In the genomic region with DNA sequence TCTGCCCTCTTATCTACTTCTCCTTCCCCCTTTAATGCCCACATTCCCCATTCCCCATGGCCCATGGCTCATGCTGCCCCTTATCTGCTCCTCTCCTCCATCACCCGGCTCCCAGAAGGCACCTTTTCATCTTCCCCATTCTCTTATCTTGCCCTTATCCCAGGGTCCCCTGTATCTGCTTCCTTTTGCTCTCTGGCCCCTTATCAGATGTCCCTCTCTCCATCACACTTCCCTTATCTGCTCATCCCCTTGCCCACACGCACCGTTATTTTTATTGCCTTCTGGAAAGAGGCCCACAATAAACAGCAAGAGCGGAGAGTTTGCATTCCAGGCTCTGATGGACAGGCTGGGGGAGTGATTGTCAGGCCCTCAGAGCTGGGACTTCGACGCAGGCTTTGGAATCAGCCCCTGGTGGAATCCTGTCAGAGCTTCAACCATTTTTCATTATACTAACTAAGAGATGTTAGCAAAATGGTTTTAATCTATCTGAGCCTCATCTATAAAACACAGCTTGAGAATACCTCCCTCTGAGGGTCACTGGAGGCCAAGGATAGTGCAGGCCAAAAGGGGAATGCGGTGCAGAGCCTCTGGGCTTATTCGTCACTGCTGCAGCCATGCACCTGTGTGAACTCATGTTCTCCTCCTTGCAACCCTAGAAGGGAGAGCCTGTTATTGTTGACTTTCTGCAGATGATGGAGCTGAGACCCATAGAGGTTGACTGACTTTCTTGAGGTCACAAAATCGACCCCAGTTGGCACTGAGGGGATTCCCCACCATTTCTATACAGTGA, we compare ENCODE assay signal across 1 cellular context.
TF ChIP-seq lines count a peak whose summit lies in the region.

No MANE protein-coding gene starts in this region.

TF ChIP-seq in K562, 482 proteins besides CTCF, POLR2A, EP300 and RAD21 (continued from another document and continues in another):
- TF ChIP-seq, protein P1, sequence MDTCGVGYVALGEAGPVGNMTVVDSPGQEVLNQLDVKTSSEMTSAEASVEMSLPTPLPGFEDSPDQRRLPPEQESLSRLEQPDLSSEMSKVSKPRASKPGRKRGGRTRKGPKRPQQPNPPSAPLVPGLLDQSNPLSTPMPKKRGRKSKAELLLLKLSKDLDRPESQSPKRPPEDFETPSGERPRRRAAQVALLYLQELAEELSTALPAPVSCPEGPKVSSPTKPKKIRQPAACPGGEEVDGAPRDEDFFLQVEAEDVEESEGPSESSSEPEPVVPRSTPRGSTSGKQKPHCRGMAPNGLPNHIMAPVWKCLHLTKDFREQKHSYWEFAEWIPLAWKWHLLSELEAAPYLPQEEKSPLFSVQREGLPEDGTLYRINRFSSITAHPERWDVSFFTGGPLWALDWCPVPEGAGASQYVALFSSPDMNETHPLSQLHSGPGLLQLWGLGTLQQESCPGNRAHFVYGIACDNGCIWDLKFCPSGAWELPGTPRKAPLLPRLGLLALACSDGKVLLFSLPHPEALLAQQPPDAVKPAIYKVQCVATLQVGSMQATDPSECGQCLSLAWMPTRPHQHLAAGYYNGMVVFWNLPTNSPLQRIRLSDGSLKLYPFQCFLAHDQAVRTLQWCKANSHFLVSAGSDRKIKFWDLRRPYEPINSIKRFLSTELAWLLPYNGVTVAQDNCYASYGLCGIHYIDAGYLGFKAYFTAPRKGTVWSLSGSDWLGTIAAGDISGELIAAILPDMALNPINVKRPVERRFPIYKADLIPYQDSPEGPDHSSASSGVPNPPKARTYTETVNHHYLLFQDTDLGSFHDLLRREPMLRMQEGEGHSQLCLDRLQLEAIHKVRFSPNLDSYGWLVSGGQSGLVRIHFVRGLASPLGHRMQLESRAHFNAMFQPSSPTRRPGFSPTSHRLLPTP (IDR thresholded peaks at IDR 0.05; ENCODE audit: borderline replicate concordance, extremely low read depth, insufficient read length), result no peak
- TF ChIP-seq ZNF57 (CRISPR knock-in tag; IDR thresholded peaks at IDR 0.05) (no peak), ELF1 (tag; IDR thresholded peaks at IDR 0.05) (no peak), SAFB (IDR thresholded peaks at IDR 0.05; ENCODE audit: borderline replicate concordance, low read depth, low read length) (no peak), ZFX (CRISPR knock-in tag; IDR thresholded peaks at IDR 0.05) (no peak), CTBP1 (IDR thresholded peaks at IDR 0.05; ENCODE audit: borderline replicate concordance) (peak; percentile 99), JUND (IDR thresholded peaks at IDR 0.05; ENCODE audit: borderline replicate concordance, low read depth, low read length) (no peak), JUND (tag; IDR thresholded peaks at IDR 0.05; ENCODE audit: borderline replicate concordance, low read depth, low read length) (peak; percentile 19; the same call in 1 of the 3 replicates), POLR2AphosphoS2 (IDR thresholded peaks at IDR 0.05; ENCODE audit: low read length) (no peak), HNRNPUL1 (IDR thresholded peaks at IDR 0.05; ENCODE audit: low read length) (no peak), KHSRP (IDR thresholded peaks at IDR 0.05) (no peak), GABPB1 (CRISPR knock-in tag; IDR thresholded peaks at IDR 0.05) (no peak), MEF2A (IDR thresholded peaks at IDR 0.05; ENCODE audit: control insufficient read depth, low read depth, low read length) (no peak), TCF7 (IDR thresholded peaks at IDR 0.05; ENCODE audit: borderline replicate concordance) (no peak), JUNB (CRISPR knock-in tag; conservative IDR thresholded peaks at IDR 0.05) (no peak), EWSR1 (IDR thresholded peaks at IDR 0.05; ENCODE audit: borderline replicate concordance, low read depth, partially characterized antibody) (no peak), ZNF24 (IDR thresholded peaks at IDR 0.05) (no peak), STAG1 (CRISPR knock-in tag; IDR thresholded peaks at IDR 0.05; ENCODE audit: borderline replicate concordance) (no peak), CBX5 (IDR thresholded peaks at IDR 0.05; ENCODE audit: borderline replicate concordance, low read depth) (no peak), RBFOX2 (IDR thresholded peaks at IDR 0.05; ENCODE audit: low read depth, low read length) (no peak), ZNF644 (tag; IDR thresholded peaks at IDR 0.05; ENCODE audit: low read depth) (no peak; the same call in 1 of the 2 replicates), ZNF3 (CRISPR knock-in tag; IDR thresholded peaks at IDR 0.05) (no peak), ZC3H4 (CRISPR knock-in tag; IDR thresholded peaks at IDR 0.05; ENCODE audit: borderline replicate concordance) (no peak), TGIF2 (CRISPR knock-in tag; IDR thresholded peaks at IDR 0.05) (no peak), SP2 (IDR thresholded peaks at IDR 0.05; ENCODE audit: extremely low read depth, low read depth, low read length, poor library complexity, severe bottlenecking) (no peak)
- TF ChIP-seq, protein P2, sequence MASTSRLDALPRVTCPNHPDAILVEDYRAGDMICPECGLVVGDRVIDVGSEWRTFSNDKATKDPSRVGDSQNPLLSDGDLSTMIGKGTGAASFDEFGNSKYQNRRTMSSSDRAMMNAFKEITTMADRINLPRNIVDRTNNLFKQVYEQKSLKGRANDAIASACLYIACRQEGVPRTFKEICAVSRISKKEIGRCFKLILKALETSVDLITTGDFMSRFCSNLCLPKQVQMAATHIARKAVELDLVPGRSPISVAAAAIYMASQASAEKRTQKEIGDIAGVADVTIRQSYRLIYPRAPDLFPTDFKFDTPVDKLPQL (IDR thresholded peaks at IDR 0.05; ENCODE audit: extremely low read depth, insufficient read length), result no peak
- TF ChIP-seq, protein P3, sequence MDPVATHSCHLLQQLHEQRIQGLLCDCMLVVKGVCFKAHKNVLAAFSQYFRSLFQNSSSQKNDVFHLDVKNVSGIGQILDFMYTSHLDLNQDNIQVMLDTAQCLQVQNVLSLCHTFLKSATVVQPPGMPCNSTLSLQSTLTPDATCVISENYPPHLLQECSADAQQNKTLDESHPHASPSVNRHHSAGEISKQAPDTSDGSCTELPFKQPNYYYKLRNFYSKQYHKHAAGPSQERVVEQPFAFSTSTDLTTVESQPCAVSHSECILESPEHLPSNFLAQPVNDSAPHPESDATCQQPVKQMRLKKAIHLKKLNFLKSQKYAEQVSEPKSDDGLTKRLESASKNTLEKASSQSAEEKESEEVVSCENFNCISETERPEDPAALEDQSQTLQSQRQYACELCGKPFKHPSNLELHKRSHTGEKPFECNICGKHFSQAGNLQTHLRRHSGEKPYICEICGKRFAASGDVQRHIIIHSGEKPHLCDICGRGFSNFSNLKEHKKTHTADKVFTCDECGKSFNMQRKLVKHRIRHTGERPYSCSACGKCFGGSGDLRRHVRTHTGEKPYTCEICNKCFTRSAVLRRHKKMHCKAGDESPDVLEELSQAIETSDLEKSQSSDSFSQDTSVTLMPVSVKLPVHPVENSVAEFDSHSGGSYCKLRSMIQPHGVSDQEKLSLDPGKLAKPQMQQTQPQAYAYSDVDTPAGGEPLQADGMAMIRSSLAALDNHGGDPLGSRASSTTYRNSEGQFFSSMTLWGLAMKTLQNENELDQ (CRISPR knock-in tag; IDR thresholded peaks at IDR 0.05; ENCODE audit: borderline replicate concordance), result no peak
- TF ChIP-seq, protein P4, sequence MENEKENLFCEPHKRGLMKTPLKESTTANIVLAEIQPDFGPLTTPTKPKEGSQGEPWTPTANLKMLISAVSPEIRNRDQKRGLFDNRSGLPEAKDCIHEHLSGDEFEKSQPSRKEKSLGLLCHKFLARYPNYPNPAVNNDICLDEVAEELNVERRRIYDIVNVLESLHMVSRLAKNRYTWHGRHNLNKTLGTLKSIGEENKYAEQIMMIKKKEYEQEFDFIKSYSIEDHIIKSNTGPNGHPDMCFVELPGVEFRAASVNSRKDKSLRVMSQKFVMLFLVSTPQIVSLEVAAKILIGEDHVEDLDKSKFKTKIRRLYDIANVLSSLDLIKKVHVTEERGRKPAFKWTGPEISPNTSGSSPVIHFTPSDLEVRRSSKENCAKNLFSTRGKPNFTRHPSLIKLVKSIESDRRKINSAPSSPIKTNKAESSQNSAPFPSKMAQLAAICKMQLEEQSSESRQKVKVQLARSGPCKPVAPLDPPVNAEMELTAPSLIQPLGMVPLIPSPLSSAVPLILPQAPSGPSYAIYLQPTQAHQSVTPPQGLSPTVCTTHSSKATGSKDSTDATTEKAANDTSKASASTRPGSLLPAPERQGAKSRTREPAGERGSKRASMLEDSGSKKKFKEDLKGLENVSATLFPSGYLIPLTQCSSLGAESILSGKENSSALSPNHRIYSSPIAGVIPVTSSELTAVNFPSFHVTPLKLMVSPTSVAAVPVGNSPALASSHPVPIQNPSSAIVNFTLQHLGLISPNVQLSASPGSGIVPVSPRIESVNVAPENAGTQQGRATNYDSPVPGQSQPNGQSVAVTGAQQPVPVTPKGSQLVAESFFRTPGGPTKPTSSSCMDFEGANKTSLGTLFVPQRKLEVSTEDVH (IDR thresholded peaks at IDR 0.05; ENCODE audit: low read depth, partially characterized antibody), result no peak
- TF ChIP-seq, protein P5, sequence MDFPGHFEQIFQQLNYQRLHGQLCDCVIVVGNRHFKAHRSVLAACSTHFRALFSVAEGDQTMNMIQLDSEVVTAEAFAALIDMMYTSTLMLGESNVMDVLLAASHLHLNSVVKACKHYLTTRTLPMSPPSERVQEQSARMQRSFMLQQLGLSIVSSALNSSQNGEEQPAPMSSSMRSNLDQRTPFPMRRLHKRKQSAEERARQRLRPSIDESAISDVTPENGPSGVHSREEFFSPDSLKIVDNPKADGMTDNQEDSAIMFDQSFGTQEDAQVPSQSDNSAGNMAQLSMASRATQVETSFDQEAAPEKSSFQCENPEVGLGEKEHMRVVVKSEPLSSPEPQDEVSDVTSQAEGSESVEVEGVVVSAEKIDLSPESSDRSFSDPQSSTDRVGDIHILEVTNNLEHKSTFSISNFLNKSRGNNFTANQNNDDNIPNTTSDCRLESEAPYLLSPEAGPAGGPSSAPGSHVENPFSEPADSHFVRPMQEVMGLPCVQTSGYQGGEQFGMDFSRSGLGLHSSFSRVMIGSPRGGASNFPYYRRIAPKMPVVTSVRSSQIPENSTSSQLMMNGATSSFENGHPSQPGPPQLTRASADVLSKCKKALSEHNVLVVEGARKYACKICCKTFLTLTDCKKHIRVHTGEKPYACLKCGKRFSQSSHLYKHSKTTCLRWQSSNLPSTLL (IDR thresholded peaks at IDR 0.05), result no peak
- TF ChIP-seq, protein P6, sequence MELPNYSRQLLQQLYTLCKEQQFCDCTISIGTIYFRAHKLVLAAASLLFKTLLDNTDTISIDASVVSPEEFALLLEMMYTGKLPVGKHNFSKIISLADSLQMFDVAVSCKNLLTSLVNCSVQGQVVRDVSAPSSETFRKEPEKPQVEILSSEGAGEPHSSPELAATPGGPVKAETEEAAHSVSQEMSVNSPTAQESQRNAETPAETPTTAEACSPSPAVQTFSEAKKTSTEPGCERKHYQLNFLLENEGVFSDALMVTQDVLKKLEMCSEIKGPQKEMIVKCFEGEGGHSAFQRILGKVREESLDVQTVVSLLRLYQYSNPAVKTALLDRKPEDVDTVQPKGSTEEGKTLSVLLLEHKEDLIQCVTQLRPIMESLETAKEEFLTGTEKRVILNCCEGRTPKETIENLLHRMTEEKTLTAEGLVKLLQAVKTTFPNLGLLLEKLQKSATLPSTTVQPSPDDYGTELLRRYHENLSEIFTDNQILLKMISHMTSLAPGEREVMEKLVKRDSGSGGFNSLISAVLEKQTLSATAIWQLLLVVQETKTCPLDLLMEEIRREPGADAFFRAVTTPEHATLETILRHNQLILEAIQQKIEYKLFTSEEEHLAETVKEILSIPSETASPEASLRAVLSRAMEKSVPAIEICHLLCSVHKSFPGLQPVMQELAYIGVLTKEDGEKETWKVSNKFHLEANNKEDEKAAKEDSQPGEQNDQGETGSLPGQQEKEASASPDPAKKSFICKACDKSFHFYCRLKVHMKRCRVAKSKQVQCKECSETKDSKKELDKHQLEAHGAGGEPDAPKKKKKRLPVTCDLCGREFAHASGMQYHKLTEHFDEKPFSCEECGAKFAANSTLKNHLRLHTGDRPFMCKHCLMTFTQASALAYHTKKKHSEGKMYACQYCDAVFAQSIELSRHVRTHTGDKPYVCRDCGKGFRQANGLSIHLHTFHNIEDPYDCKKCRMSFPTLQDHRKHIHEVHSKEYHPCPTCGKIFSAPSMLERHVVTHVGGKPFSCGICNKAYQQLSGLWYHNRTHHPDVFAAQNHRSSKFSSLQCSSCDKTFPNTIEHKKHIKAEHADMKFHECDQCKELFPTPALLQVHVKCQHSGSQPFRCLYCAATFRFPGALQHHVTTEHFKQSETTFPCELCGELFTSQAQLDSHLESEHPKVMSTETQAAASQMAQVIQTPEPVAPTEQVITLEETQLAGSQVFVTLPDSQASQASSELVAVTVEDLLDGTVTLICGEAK (IDR thresholded peaks at IDR 0.05), result no peak
- TF ChIP-seq, protein P6 (CRISPR knock-in tag; IDR thresholded peaks at IDR 0.05), result no peak
- TF ChIP-seq, protein P7, sequence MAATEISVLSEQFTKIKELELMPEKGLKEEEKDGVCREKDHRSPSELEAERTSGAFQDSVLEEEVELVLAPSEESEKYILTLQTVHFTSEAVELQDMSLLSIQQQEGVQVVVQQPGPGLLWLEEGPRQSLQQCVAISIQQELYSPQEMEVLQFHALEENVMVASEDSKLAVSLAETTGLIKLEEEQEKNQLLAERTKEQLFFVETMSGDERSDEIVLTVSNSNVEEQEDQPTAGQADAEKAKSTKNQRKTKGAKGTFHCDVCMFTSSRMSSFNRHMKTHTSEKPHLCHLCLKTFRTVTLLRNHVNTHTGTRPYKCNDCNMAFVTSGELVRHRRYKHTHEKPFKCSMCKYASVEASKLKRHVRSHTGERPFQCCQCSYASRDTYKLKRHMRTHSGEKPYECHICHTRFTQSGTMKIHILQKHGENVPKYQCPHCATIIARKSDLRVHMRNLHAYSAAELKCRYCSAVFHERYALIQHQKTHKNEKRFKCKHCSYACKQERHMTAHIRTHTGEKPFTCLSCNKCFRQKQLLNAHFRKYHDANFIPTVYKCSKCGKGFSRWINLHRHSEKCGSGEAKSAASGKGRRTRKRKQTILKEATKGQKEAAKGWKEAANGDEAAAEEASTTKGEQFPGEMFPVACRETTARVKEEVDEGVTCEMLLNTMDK (IDR thresholded peaks at IDR 0.05; ENCODE audit: borderline replicate concordance, insufficient read depth, low read depth, low read length, poor library complexity, severe bottlenecking), result no peak
